In the genomic region with DNA sequence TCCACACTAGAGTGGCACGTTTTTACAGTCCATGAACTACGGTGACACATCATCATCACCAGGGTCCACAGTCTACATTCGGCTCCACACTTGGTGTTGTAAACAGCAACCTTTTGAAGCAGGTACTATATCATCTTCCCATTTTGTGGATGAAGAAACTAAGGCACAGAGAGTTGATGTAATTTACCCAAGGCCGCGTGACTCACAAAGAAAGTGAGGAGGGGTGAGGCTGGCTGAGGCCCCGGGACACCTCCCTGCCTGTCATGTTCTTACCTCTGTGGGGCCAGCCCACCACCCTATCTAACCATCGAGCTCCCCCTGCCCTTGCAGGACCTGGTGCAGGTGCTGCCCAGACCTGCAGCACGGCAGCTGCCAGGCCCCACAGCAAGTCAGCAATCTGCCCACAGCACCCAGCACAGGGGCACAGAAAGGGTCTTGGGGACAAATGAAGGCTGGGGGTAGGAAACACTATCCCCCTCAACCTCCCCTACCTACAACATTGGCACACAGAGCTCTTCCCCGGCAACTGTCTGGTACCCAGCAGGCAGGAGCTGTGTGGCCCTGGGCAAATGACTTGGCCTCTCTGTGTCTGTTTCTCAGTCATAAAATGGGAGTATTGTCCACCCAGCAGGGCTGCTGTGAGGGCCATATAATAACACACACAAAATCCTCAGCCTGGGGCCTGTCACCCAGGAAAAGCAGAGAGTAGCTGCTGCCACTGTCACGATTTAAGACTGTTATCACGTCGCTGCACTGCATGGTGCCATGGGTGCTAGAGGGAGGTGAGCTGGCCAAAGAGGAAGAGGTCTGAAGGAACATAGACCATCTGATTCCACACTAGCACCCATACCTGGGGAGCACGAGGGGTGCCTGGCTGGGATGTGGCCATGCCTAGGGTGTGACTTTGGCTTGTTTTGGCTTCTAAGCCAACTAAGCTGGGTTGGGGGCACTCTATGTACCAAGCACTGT, we compare ENCODE assay signal across 16 cellular contexts.
DNase-seq lines count a peak whose midpoint lies in the region; ATAC-seq, FAIRE-seq and TF ChIP-seq lines count a peak whose summit lies in the region.
"Had no signal": no experiment of that assay in that cellular context is flagged by ENCODE, and none has a peak within 500 bp of the region (broad histone marks: within the 10 kb centered on the region; RNA-seq: fewer than 3 reads in every experiment).

No MANE protein-coding gene starts in this region.

- peak overlapping the region; percentile 9; the same call in 1 of the 2 replicates for H4K8ac ChIP-seq in H1 (ENCODE audit: extremely low read depth, insufficient read depth, low read length)

- POLR2A ChIA-PET in H1 (lab: Charles Lee; ENCODE audit: partially characterized antibody), result interaction anchor here (0.7 to 1.4 kb wide), 3 partner anchors 8 to 20 kb away, joined by 3 to 5 read pairs (median 4); no protein-coding TSS in a partner anchor

- no peaks in the 10 kb centered on the region for H3K9me3 ChIP-seq in left ventricle myocardium inferior (replicated peaks)
- no peaks in the 10 kb centered on the region for H3K9me3 ChIP-seq in H1 (ENCODE audit: insufficient read depth in 2 of 2, low read depth in 1 of 2, low read length in 1 of 2)
- H3K9me3 ChIP-seq in neutrophil, result no peaks in the 10 kb centered on the region
- no peaks in the 10 kb centered on the region for H3K9me3 ChIP-seq in vagina
- no peaks in the 10 kb centered on the region for H3K9me3 ChIP-seq in lower lobe of right lung

- H3K23ac ChIP-seq in H1 (ENCODE audit: insufficient read length), result peak overlapping the region; percentile 19

- H3K56ac ChIP-seq in H1 (replicated peaks; ENCODE audit: insufficient read length, low read depth, low read length), result no peak overlapping the region

- no peak overlapping the region for H2BK20ac ChIP-seq in H1 (ENCODE audit: low read length)

- no peaks in the 10 kb centered on the region for H3K23me2 ChIP-seq in H1 (ENCODE audit: low read depth, low read length)

- no peak overlapping the region for H2BK15ac ChIP-seq in H1 (ENCODE audit: low read length)

- FAIRE-seq in H1 (lab: Jason Lieb, UNC), result no peak
- FAIRE-seq: astrocyte had no signal

- intact Hi-C loops in left ventricle myocardium inferior (cut with micrococcal nuclease), result no loop called here
- intact Hi-C loops in Right ventricle myocardium inferior (cut with DNase I), result no loop called here
- intact Hi-C loops in vagina (cut with DNase I), result no loop called here
- intact Hi-C loops in lower lobe of right lung (cut with DNase I), result no loop called here

- H3K79me1 ChIP-seq in H1 (ENCODE audit: low read depth, low read length), result peaks cover 42% of the 10 kb centered on the region

- H3K4me3 ChIP-seq in left ventricle myocardium inferior (no peak overlapping the region), H1 (ENCODE audit: extremely low read depth in 1 of 4, insufficient read depth in 2 of 4, low read depth in 3 of 4, low read length in 4 of 4) (no peak overlapping the region), neutrophil (ENCODE audit: low read depth in 1 of 2, low read length in 1 of 2) (no peak overlapping the region), vagina (no peak overlapping the region), lower lobe of right lung (no peak overlapping the region)
- H3K4me3 ChIP-seq: GM23248 had no signal

- TF ChIP-seq EP300 in H1 (IDR thresholded peaks at IDR 0.05; ENCODE audit: borderline replicate concordance in 1 of 2, low read depth in 2 of 2, low read length in 2 of 2), result no peak

- no peaks in the 10 kb centered on the region for H3K36me3 ChIP-seq in left ventricle myocardium inferior
- H3K36me3 ChIP-seq in H1 (ENCODE audit: control insufficient read depth in 2 of 4, insufficient read depth in 4 of 4, low read length in 3 of 4), result no peaks in the 10 kb centered on the region
- H3K36me3 ChIP-seq in neutrophil, result peaks cover 69% of the 10 kb centered on the region
- no peaks in the 10 kb centered on the region for H3K36me3 ChIP-seq in vagina
- peaks cover 5% of the 10 kb centered on the region for H3K36me3 ChIP-seq in lower lobe of right lung

- peaks cover 25 to 42% of the 10 kb centered on the region in 2 experiments for H4K20me1 ChIP-seq in H1 (replicated peaks in 1 of 2; ENCODE audit: control insufficient read depth in 1 of 2, insufficient read depth in 2 of 2, low read length in 2 of 2)

- CTCF ChIA-PET in H1 (lab: Charles Lee; ENCODE audit: partially characterized antibody), result interaction anchor here (1.0 to 25.8 kb wide), 5 partner anchors 9 to 66 kb away, joined by 3 to 267 read pairs (median 4); no protein-coding TSS in a partner anchor

- H4K91ac ChIP-seq in H1 (replicated peaks; ENCODE audit: insufficient read length, low read length), result no peak overlapping the region

- H3K14ac ChIP-seq in H1 (ENCODE audit: insufficient read length), result no peak overlapping the region

- no peak overlapping the region for H4K5ac ChIP-seq in H1 (ENCODE audit: insufficient read length, low read depth, low read length)

- H3K4me1 ChIP-seq in left ventricle myocardium inferior (peaks cover 100% of the 10 kb centered on the region), H1 (replicated peaks in 1 of 4; ENCODE audit: control insufficient read depth in 3 of 4, insufficient read depth in 4 of 4, low read length in 3 of 4) (peaks cover 0 to 7% (median 5%) of the 10 kb centered on the region in 4 experiments; a peak in 5 of 7 replicates), neutrophil (ENCODE audit: control insufficient read depth in 1 of 2, insufficient read depth in 1 of 2, low read depth in 1 of 2, low read length in 1 of 2) (peaks cover 49 to 64% of the 10 kb centered on the region in 2 experiments), vagina (peaks cover 88% of the 10 kb centered on the region), lower lobe of right lung (peaks cover 81% of the 10 kb centered on the region)

- H3K18ac ChIP-seq in H1 (ENCODE audit: extremely low read depth, low read length), result no peak overlapping the region

- H2AK5ac ChIP-seq in H1 (ENCODE audit: low read depth, low read length), result no peak overlapping the region

- TF ChIP-seq CTCF in left ventricle myocardium inferior (IDR thresholded peaks at IDR 0.05; ENCODE audit: borderline replicate concordance) (no peak), H1 (IDR thresholded peaks at IDR 0.05; ENCODE audit: control extremely low read depth in 1 of 3, insufficient read depth in 1 of 3, low read depth in 1 of 3, low read length in 3 of 3) (no peak), neutrophil (IDR thresholded peaks at IDR 0.05) (no peak), vagina (IDR thresholded peaks at IDR 0.05) (no peak), lower lobe of right lung (IDR thresholded peaks at IDR 0.05) (no peak)

- ATAC-seq in Right ventricle myocardium inferior, result no peak
- ATAC-seq in lower lobe of right lung, result no peak
- no peak for ATAC-seq in GM21825 (IDR thresholded peaks at IDR 0.05; ENCODE audit: unreplicated experiment)
- ATAC-seq in HG02840 (IDR thresholded peaks at IDR 0.05; ENCODE audit: low FRiP score, unreplicated experiment), result no peak
- ATAC-seq: activated CD4-positive, CD25-positive, alpha-beta regulatory T cell treated with anti-CD3 and anti-CD28 coated beads, Interleukin-2, amount 50 U/mL, for 24 hours; PC-3 had no signal

- H3K27ac ChIP-seq in left ventricle myocardium inferior (replicated peaks), result peak overlapping the region; percentile 91
- H3K27ac ChIP-seq in H1 (ENCODE audit: low read depth, low read length), result no peak overlapping the region
- peak overlapping the region; percentile 33 for H3K27ac ChIP-seq in neutrophil
- peak overlapping the region; percentile 57 for H3K27ac ChIP-seq in vagina
- no peak overlapping the region for H3K27ac ChIP-seq in lower lobe of right lung
- H3K27ac ChIP-seq: GM23248 had no signal

- H3K4me2 ChIP-seq in H1 (ENCODE audit: insufficient read depth in 1 of 2, low read depth in 2 of 2, low read length in 2 of 2), result no peak overlapping the region

- no peak for TF ChIP-seq RAD21 in H1 (IDR thresholded peaks at IDR 0.05 in 1 of 2, conservative IDR thresholded peaks at IDR 0.05 in 1 of 2; ENCODE audit: low read depth in 2 of 2, low read length in 2 of 2)

- no peak overlapping the region for H3K9ac ChIP-seq in H1 (replicated peaks in 1 of 4; ENCODE audit: extremely low read depth in 1 of 4, low read depth in 3 of 4, low read length in 3 of 4)
- H3K9ac ChIP-seq: GM23248 had no signal

- TF ChIP-seq POLR2A in H1 (IDR thresholded peaks at IDR 0.05; ENCODE audit: control extremely low read depth in 1 of 2, low read depth in 2 of 2, low read length in 2 of 2) (no peak), vagina (IDR thresholded peaks at IDR 0.05) (no peak)

- H3K79me2 ChIP-seq in H1 (ENCODE audit: control insufficient read depth in 1 of 2, insufficient read depth in 2 of 2, low read length in 2 of 2), result peaks cover 0 to 31% of the 10 kb centered on the region in 2 experiments; a peak in 2 of 4 replicates

- no peak overlapping the region for H3K4ac ChIP-seq in H1 (replicated peaks; ENCODE audit: insufficient read length, low read depth, low read length)

- WGBS in H1 (ENCODE audit: extremely low coverage in 1 of 2, insufficient coverage in 1 of 2, insufficient read length in 1 of 2, insufficient replicate concordance in 2 of 2, low coverage in 1 of 2, low lambda C conversion rate in 2 of 2, missing lambda C conversion rate in 1 of 2), 2 experiments, result 90% methylated on average over 13 of the region's 13 CpGs; no CpG with 5 or more reads in 1 of the 2 experiments

- DNase-seq in left ventricle myocardium inferior (no peak), Right ventricle myocardium inferior (ENCODE audit: missing footprints) (no peak), H1 (ENCODE audit: low read depth in 1 of 2, low spot score in 2 of 2) (no peak), vagina (ENCODE audit: extremely low spot score in 2 of 2) (no peak), lower lobe of right lung (no peak)
- DNase-seq: activated T-cell treated with anti-CD3 and anti-CD28 coated beads for 4 hours; effector CD4-positive, alpha-beta T cell; GM23248; islet precursor cell; NCI-H146; PC-3 had no signal

- H3K27me3 ChIP-seq in left ventricle myocardium inferior (ENCODE audit: low read depth), result no peaks in the 10 kb centered on the region
- no peaks in the 10 kb centered on the region for H3K27me3 ChIP-seq in H1 (replicated peaks in 1 of 4; ENCODE audit: control insufficient read depth in 3 of 4, extremely low read depth in 1 of 4, insufficient read depth in 3 of 4, low read length in 3 of 4)
- no peaks in the 10 kb centered on the region for H3K27me3 ChIP-seq in neutrophil
- no peaks in the 10 kb centered on the region for H3K27me3 ChIP-seq in vagina
- no peaks in the 10 kb centered on the region for H3K27me3 ChIP-seq in lower lobe of right lung (ENCODE audit: low read depth)

- no peak overlapping the region for H2AFZ ChIP-seq in H1 (ENCODE audit: low read length)
- H2AFZ ChIP-seq: GM23248 had no signal

- H2BK5ac ChIP-seq in H1 (ENCODE audit: low read depth, low read length), result no peak overlapping the region

- no peak overlapping the region for H2BK12ac ChIP-seq in H1 (ENCODE audit: low read depth, low read length)

- H2BK120ac ChIP-seq in H1 (replicated peaks; ENCODE audit: low read depth, low read length), result no peak overlapping the region

TF ChIP-seq in H1, 55 proteins besides CTCF, POLR2A, EP300 and RAD21 (continues in another document):
- TF ChIP-seq POLR2AphosphoS5 (IDR thresholded peaks at IDR 0.05; ENCODE audit: low read depth, low read length) (no peak), NRF1 (IDR thresholded peaks at IDR 0.05; ENCODE audit: low read depth, low read length) (no peak), SIN3A (conservative IDR thresholded peaks at IDR 0.05 in 1 of 2, IDR thresholded peaks at IDR 0.05 in 1 of 2; ENCODE audit: low read depth in 1 of 2, low read length in 2 of 2) (no peak)

Comparison
In these comparisons a context has a peak if more than half of its experiments do, and no peak if none do; other contexts are left out.
1. H3K27ac ChIP-seq: peak in left ventricle myocardium inferior (single experiment), neutrophil (single experiment) and vagina (single experiment); none in H1 (single experiment) and lower lobe of right lung (single experiment).